ENCODE assay signal across 11 cellular contexts in the genomic region with DNA sequence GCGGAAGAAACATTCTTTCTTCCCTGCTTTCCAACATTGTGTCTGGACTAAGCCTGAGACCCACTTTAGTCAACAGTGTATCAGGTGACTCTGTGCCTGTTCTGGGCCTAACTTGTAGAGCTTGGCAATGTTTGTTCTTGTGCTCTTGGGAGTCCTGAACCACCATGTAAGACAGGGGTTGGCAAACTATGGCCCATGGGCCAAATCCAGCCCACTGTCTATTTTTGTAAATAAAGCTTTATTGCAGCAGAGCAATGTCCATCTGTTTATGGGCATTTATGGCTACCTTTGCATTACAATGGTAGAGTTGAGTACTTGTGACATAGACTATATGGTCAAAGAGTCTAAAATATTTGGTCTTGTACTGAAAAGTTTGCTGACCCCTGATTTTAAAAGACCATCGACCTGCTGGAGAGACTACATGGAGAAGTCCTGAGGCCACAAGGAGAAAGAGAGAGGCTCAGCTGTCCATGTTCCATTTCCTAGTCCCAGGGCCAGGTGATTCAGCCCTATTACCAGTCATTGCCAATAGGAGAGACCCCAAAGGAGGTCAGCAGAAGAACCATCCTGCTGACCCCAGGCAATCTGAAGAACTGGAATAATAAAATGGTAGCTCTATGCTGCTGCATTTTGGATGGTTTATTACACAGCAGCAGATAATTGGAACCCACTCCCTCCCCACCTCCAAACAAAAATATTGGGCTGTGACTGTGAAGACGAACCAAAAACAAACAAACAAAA.
DNase-seq lines count a peak whose midpoint lies in the region; ATAC-seq, FAIRE-seq and TF ChIP-seq lines count a peak whose summit lies in the region.
"Had no signal": no experiment of that assay in that cellular context is flagged by ENCODE, and none has a peak within 500 bp of the region (broad histone marks: within the 10 kb centered on the region; RNA-seq: fewer than 3 reads in every experiment).

No MANE protein-coding gene starts in this region.

- H3K9me3 Mint-ChIP-seq in CD8-positive, alpha-beta T cell: peaks cover 2% of the 10 kb centered on the region
- H3K9me3 Mint-ChIP-seq in activated naive CD8-positive, alpha-beta T cell treated with anti-CD3 and anti-CD28 coated beads, Interleukin-2, amount 10 ng/mL, durations not matched to agents 7 days and 5 days: peaks cover 16% of the 10 kb centered on the region

- H3K4me3 ChIP-seq in CD8-positive, alpha-beta T cell (ENCODE audit: low read depth, low read length): no peak overlapping the region
- H3K4me3 ChIP-seq in skeletal muscle satellite cell (ENCODE audit: low read length): no peak overlapping the region
- H3K4me3 ChIP-seq in ovary: no peak overlapping the region
- H3K4me3 ChIP-seq in kidney (ENCODE audit: low read length in 2 of 2): no peak overlapping the region

- no peaks in the 10 kb centered on the region for H3K36me3 ChIP-seq in CD8-positive, alpha-beta T cell (ENCODE audit: insufficient read depth, low read length)
- H3K36me3 ChIP-seq in skeletal muscle satellite cell (ENCODE audit: insufficient read depth, low read length) (no peaks in the 10 kb centered on the region), ovary (no peaks in the 10 kb centered on the region), kidney (ENCODE audit: control insufficient read depth in 1 of 2, insufficient read depth in 2 of 2, low read length in 2 of 2) (no peaks in the 10 kb centered on the region)

- no peak for FAIRE-seq in kidney (lab: Jason Lieb, UNC)

- peak overlapping the region; percentile 23 for H3K4me3 Mint-ChIP-seq in CD8-positive, alpha-beta T cell
- peak overlapping the region; percentile 53 for H3K4me3 Mint-ChIP-seq in activated naive CD8-positive, alpha-beta T cell treated with anti-CD3 and anti-CD28 coated beads, Interleukin-2, amount 10 ng/mL, durations not matched to agents 7 days and 5 days

- H3K4me1 Mint-ChIP-seq in CD8-positive, alpha-beta T cell (ENCODE audit: low read depth): peaks cover 50% of the 10 kb centered on the region
- peaks cover 71% of the 10 kb centered on the region for H3K4me1 Mint-ChIP-seq in activated naive CD8-positive, alpha-beta T cell treated with anti-CD3 and anti-CD28 coated beads, Interleukin-2, amount 10 ng/mL, durations not matched to agents 7 days and 5 days

- H3K27me3 ChIP-seq in CD8-positive, alpha-beta T cell (ENCODE audit: insufficient read depth, low read length): no peaks in the 10 kb centered on the region
- H3K27me3 ChIP-seq in skeletal muscle satellite cell (ENCODE audit: control insufficient read depth, insufficient read depth, low read length): no peaks in the 10 kb centered on the region
- H3K27me3 ChIP-seq in ovary: no peaks in the 10 kb centered on the region

- no peaks in the 10 kb centered on the region for H3K36me3 Mint-ChIP-seq in CD8-positive, alpha-beta T cell
- H3K36me3 Mint-ChIP-seq in activated naive CD8-positive, alpha-beta T cell treated with anti-CD3 and anti-CD28 coated beads, Interleukin-2, amount 10 ng/mL, durations not matched to agents 7 days and 5 days: peaks cover 50% of the 10 kb centered on the region

- no peaks in the 10 kb centered on the region for H3K9me3 ChIP-seq in CD8-positive, alpha-beta T cell (ENCODE audit: low read length)
- H3K9me3 ChIP-seq in skeletal muscle satellite cell (replicated peaks; ENCODE audit: low read length): no peaks in the 10 kb centered on the region
- H3K9me3 ChIP-seq in ovary: no peaks in the 10 kb centered on the region
- no peaks in the 10 kb centered on the region for H3K9me3 ChIP-seq in kidney (ENCODE audit: control insufficient read depth in 1 of 2, low read length in 2 of 2)

- peaks cover 31% of the 10 kb centered on the region for H3K4me1 ChIP-seq in CD8-positive, alpha-beta T cell (ENCODE audit: insufficient read depth, low read length)
- H3K4me1 ChIP-seq in skeletal muscle satellite cell (ENCODE audit: control insufficient read depth, insufficient read depth, low read length) (peaks cover 3% of the 10 kb centered on the region), ovary (ENCODE audit: insufficient read depth) (no peaks in the 10 kb centered on the region), kidney (ENCODE audit: control insufficient read depth in 1 of 2, insufficient read depth in 1 of 2, low read depth in 1 of 2, low read length in 2 of 2) (no peaks in the 10 kb centered on the region)

- peak overlapping the region; percentile 8 for H3K27ac ChIP-seq in CD8-positive, alpha-beta T cell (ENCODE audit: low read depth, low read length)
- H3K27ac ChIP-seq in substantia nigra (ENCODE audit: low read depth, low read length, poor library complexity, severe bottlenecking): no peak overlapping the region
- no peak overlapping the region for H3K27ac ChIP-seq in ovary
- H3K27ac ChIP-seq in kidney (ENCODE audit: low read depth in 2 of 2, low read length in 2 of 2): no peak overlapping the region

- no peak for DNase-seq in CD8-positive, alpha-beta T cell
- DNase-seq in KG1 (lab: John Stamatoyannopoulos, UW) (peak; percentile 80), substantia nigra (lab: John Stamatoyannopoulos, UW) (no peak), ovary (no peak), kidney (no peak)
- no peak for DNase-seq in activated naive CD8-positive, alpha-beta T cell treated with anti-CD3 and anti-CD28 coated beads, Interleukin-2, amount 10 ng/mL, durations not matched to agents 7 days and 5 days
- DNase-seq: activated CD4-positive, alpha-beta T cell treated with anti-CD3 and anti-CD28 coated beads, Interleukin-2, amount 50 U/mL, for 4 hours; effector CD8-positive, alpha-beta T cell; NCI-H1048 had no signal

- H3K9ac ChIP-seq in skeletal muscle satellite cell (ENCODE audit: low read depth, low read length): peak overlapping the region; percentile 36
- no peak overlapping the region for H3K9ac ChIP-seq in kidney (ENCODE audit: low read length in 2 of 2)

- TF ChIP-seq CTCF in CD8-positive, alpha-beta T cell (IDR thresholded peaks at IDR 0.05): no peak
- no peak for TF ChIP-seq CTCF in ovary (IDR thresholded peaks at IDR 0.05)
- no peak for TF ChIP-seq CTCF in kidney (IDR thresholded peaks at IDR 0.05; ENCODE audit: borderline replicate concordance, extremely low read depth, insufficient read depth)

- peak overlapping the region; percentile 56 for H3K27ac Mint-ChIP-seq in CD8-positive, alpha-beta T cell
- H3K27ac Mint-ChIP-seq in activated naive CD8-positive, alpha-beta T cell treated with anti-CD3 and anti-CD28 coated beads, Interleukin-2, amount 10 ng/mL, durations not matched to agents 7 days and 5 days: peak overlapping the region; percentile 88

- no peak for ATAC-seq in CD8-positive, alpha-beta T cell
- ATAC-seq in activated naive CD8-positive, alpha-beta T cell treated with anti-CD3 and anti-CD28 coated beads, Interleukin-2, amount 10 ng/mL, durations not matched to agents 7 days and 5 days (ENCODE audit: low read depth): no peak
- ATAC-seq in GM19397 (IDR thresholded peaks at IDR 0.05; ENCODE audit: unreplicated experiment): no peak

- POLR2A ChIA-PET in CD8-positive, alpha-beta T cell (lab: Charles Lee): interaction anchor here (1.0 to 1.4 kb wide), 2 partner anchors 24 to 27 kb away, joined by 3 to 4 read pairs; no protein-coding TSS in a partner anchor
- POLR2A ChIA-PET in activated naive CD8-positive, alpha-beta T cell treated with anti-CD3 and anti-CD28 coated beads, Interleukin-2, amount 10 ng/mL, durations not matched to agents 7 days and 5 days (lab: Charles Lee): interaction anchor here (0.7 to 5.6 kb wide), 14 partner anchors 11 to 211 kb away, joined by 3 to 56 read pairs (median 5); no protein-coding TSS in a partner anchor

- no peak for TF ChIP-seq EP300 in ovary (IDR thresholded peaks at IDR 0.05)

- TF ChIP-seq POLR2A in ovary (IDR thresholded peaks at IDR 0.05): no peak

- no peak overlapping the region for H3K4me2 ChIP-seq in skeletal muscle satellite cell (ENCODE audit: low read length)

- H3K27me3 Mint-ChIP-seq in CD8-positive, alpha-beta T cell (ENCODE audit: low read depth): no peaks in the 10 kb centered on the region
- no peaks in the 10 kb centered on the region for H3K27me3 Mint-ChIP-seq in activated naive CD8-positive, alpha-beta T cell treated with anti-CD3 and anti-CD28 coated beads, Interleukin-2, amount 10 ng/mL, durations not matched to agents 7 days and 5 days

- intact Hi-C loops in CD8-positive, alpha-beta T cell (cut with DNase I, micrococcal nuclease): loop anchor here (1.0 to 5.0 kb wide), 5 partner anchors 43 to 272 kb away; a partner anchor contains a TSS
- intact Hi-C loops in ovary (cut with DNase I) (no loop called here), kidney (cut with DNase I) (no loop called here)

- CTCF ChIA-PET in CD8-positive, alpha-beta T cell (lab: Charles Lee): interaction anchor here (1.2 to 1.6 kb wide), 4 partner anchors 9 to 42 kb away, joined by 3 to 4 read pairs (median 4); no protein-coding TSS in a partner anchor

- 78 to 83% (median 82%) methylated on average over 3 of the region's 3 CpGs for WGBS in ovary, 3 donors

Comparison
In these comparisons a context has a peak if more than half of its experiments do, and no peak if none do; other contexts are left out.
1. intact Hi-C loops: an anchor here in CD8-positive, alpha-beta T cell (1.0 to 5.0 kb wide); none called in ovary and kidney.